Comparison of ENCODE assay signal across 22 cellular contexts in the genomic region with DNA sequence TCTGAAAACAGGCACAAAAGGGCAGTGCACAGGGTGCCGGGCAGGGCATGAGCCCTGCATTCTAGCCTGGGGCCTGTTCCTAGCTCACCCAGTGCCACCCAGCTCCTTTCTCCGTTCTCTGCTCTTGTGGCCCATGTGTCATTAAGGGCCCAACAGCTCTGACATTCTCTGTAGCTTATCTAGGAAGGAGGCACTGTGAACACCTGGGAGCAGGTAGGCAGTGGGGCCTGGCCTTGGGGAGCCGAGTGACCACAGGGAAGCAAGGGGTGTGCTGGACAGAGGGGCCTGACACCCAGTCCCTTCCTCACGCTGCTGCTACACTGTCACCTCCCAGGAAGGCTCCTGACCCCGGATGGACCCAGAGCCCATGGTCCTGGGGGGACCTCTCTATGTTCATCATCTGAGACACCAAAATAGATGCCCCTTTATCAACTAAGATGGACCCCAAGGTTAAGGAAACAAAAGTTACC. TPM values are rescaled to one million over a fixed set of nuclear protein-coding genes. Genes with fewer than 3 reads are reported as not detected.
DNase-seq lines count a peak whose midpoint lies in the region; TF ChIP-seq lines count a peak whose summit lies in the region.
"Had no signal": no experiment of that assay in that cellular context is flagged by ENCODE, and none has a peak within 500 bp of the region (broad histone marks: within the 10 kb centered on the region; RNA-seq: fewer than 3 reads in every experiment).

No MANE protein-coding gene starts in this region.

- no peak for TF ChIP-seq CTCF in epithelial cell of proximal tubule (conservative IDR thresholded peaks at IDR 0.05; ENCODE audit: low read depth, low read length)

- no peak overlapping the region for H3K4me2 ChIP-seq in trophoblast cell (ENCODE audit: low read length)

- H3K9me3 ChIP-seq in SJCRH30 (replicated peaks) = 0 out of 2 replicates have a peak, but pooled peaks cover 5% of the 10 kb centered on the region
- no peaks in the 10 kb centered on the region for H3K9me3 ChIP-seq in trophoblast cell (ENCODE audit: insufficient read depth, low read depth, low read length)
- H3K9me3 ChIP-seq in CD8-positive, alpha-beta memory T cell (ENCODE audit: low read length) = no peaks in the 10 kb centered on the region
- H3K9me3 ChIP-seq: tibial artery had no signal

- H4K8ac ChIP-seq in trophoblast cell (ENCODE audit: low read depth, low read length) = no peak overlapping the region

- no peaks in the 10 kb centered on the region for H3K27me3 ChIP-seq in SJCRH30
- no peaks in the 10 kb centered on the region for H3K27me3 ChIP-seq in trophoblast cell (ENCODE audit: insufficient read depth, low read length)
- no peaks in the 10 kb centered on the region for H3K27me3 ChIP-seq in CD8-positive, alpha-beta memory T cell (ENCODE audit: insufficient read depth, low read length, poor library complexity, severe bottlenecking)

- no peak overlapping the region for H3K23ac ChIP-seq in trophoblast cell (ENCODE audit: low read length)

- no peaks in the 10 kb centered on the region for H3K79me2 ChIP-seq in trophoblast cell (ENCODE audit: control insufficient read depth, insufficient read depth, low read length, poor library complexity)

- H3K4me3 ChIP-seq in SJCRH30 (no peak overlapping the region), epithelial cell of proximal tubule (ENCODE audit: low read depth, low read length) (peak overlapping the region; percentile 10), trophoblast cell (ENCODE audit: low read depth, low read length) (no peak overlapping the region)
- no peak overlapping the region for H3K4me3 ChIP-seq in CD8-positive, alpha-beta memory T cell (ENCODE audit: low read length)
- H3K4me3 ChIP-seq: tibial artery had no signal

- no peak overlapping the region for H2AFZ ChIP-seq in trophoblast cell (ENCODE audit: insufficient read depth, low read length, poor library complexity)

- peak overlapping the region; percentile 6 for H2AK5ac ChIP-seq in trophoblast cell (ENCODE audit: low read length)

- H3K79me1 ChIP-seq in trophoblast cell (ENCODE audit: low read length) = peaks cover 6% of the 10 kb centered on the region

- H2BK120ac ChIP-seq in trophoblast cell (ENCODE audit: insufficient read depth, low read length, poor library complexity) = peak overlapping the region; percentile 28

- in situ Hi-C loops in Caki2 (cut with HindIII; ENCODE audit: low pct_unique_long_range_greater_than_20kb, low sequenced_read_pairs) = no loop called here

- H3K27me3 Mint-ChIP-seq in CD8-positive, alpha-beta memory T cell = peaks cover 1 to 15% of the 10 kb centered on the region in 2 donors
- H3K27me3 Mint-ChIP-seq: stimulated activated memory B cell treated with anti-CD40 and anti-IgM and Interleukin-4, amounts not matched to agents 10 μg/mL and 1 μg/mL and 100 μg/mL, for 72 hours had no signal

- POLR2A ChIA-PET in HEK293T (lab: Yijun Ruan, JAX) = no interaction called here
- POLR2A ChIA-PET in CD8-positive, alpha-beta memory T cell (lab: Charles Lee) = no interaction called here

- peaks cover 0 to 4% (median 3%) of the 10 kb centered on the region in 3 donors for H3K36me3 Mint-ChIP-seq in CD8-positive, alpha-beta memory T cell
- H3K36me3 Mint-ChIP-seq: immature natural killer cell; natural killer cell treated with Interleukin-12 subunit alpha and Interleukin-12 subunit beta and Interleukin-15 and Interleukin-18, amount 100 ng/mL, for 72 hours had no signal

- peaks cover 0 to 16% (median 0%) of the 10 kb centered on the region in 3 donors for H3K4me1 Mint-ChIP-seq in CD8-positive, alpha-beta memory T cell

- H3K27ac Mint-ChIP-seq in CD8-positive, alpha-beta memory T cell = no peak overlapping the region
- H3K27ac Mint-ChIP-seq: activated naive CD4-positive, alpha-beta T cell treated with anti-CD3 and anti-CD28 coated beads, Interleukin-2, amount 50 U/mL, for 72 hours; activated T-cell treated with anti-CD3 and anti-CD28 coated beads, Interleukin-2, amount 50 U/mL, for 24 hours; immature natural killer cell; natural killer cell treated with Interleukin-12 subunit alpha and Interleukin-12 subunit beta and Interleukin-15 and Interleukin-18, amount 100 ng/mL, for 72 hours; stimulated activated memory B cell treated with anti-CD40 and anti-IgM and Interleukin-4, amounts not matched to agents 10 μg/mL and 1 μg/mL and 100 μg/mL, for 72 hours; T-helper 17 cell had no signal

- peak overlapping the region; percentile 64 for H2BK12ac ChIP-seq in trophoblast cell (ENCODE audit: low read length)

- H3K4me1 ChIP-seq in SJCRH30 = peaks cover 20% of the 10 kb centered on the region
- peaks cover 6 to 17% of the 10 kb centered on the region in 2 experiments for H3K4me1 ChIP-seq in trophoblast cell (ENCODE audit: control insufficient read depth in 1 of 2, insufficient read depth in 2 of 2, low read length in 2 of 2)
- H3K4me1 ChIP-seq in CD8-positive, alpha-beta memory T cell (ENCODE audit: insufficient read depth, low read length) = peaks cover 19% of the 10 kb centered on the region

- H2BK5ac ChIP-seq in trophoblast cell (ENCODE audit: low read depth, low read length, poor library complexity) = peak overlapping the region; percentile 19

- H3K4me3 Mint-ChIP-seq in CD8-positive, alpha-beta memory T cell = no peak overlapping the region
- H3K4me3 Mint-ChIP-seq: activated T-cell treated with anti-CD3 and anti-CD28 coated beads, Interleukin-2, amount 50 U/mL, for 24 hours; H9; immature natural killer cell; natural killer cell treated with Interleukin-12 subunit alpha and Interleukin-12 subunit beta and Interleukin-15 and Interleukin-18, amount 100 ng/mL, for 72 hours; stimulated activated memory B cell treated with anti-CD40 and anti-IgM and Interleukin-4, amounts not matched to agents 10 μg/mL and 1 μg/mL and 100 μg/mL, for 72 hours; T-helper 17 cell had no signal

- DNase-seq in Caki2 (ENCODE audit: low read depth) = peak; percentile 58
- DNase-seq in SJCRH30 = no peak
- no peak for DNase-seq in epithelial cell of proximal tubule (ENCODE audit: low read depth)
- DNase-seq in trophoblast cell = peak in 1 of 2 donors; percentile 26
- DNase-seq in dermis blood vessel endothelial cell = no peak
- DNase-seq in HUDEP-2 (lab: John Stamatoyannopoulos, UW; ENCODE audit: unreplicated experiment in 76 of 76) = no peak
- no peak for DNase-seq in HEK293T (ENCODE audit: extremely low spot score)
- no peak for DNase-seq in CD8-positive, alpha-beta memory T cell
- DNase-seq: activated CD4-positive, alpha-beta T cell treated with anti-CD3 and anti-CD28 coated beads, Interleukin-2, amount 50 U/mL, for 48 hours; activated T-cell treated with anti-CD3 and anti-CD28 coated beads, Interleukin-2, amount 50 U/mL, for 24 hours; H9; immature natural killer cell; NCI-H1092 treated with DMSO at 0.1 percent for 48 hours; NCI-H2081; NCI-H510A; T-helper 17 cell; tibial artery had no signal

- peak overlapping the region; percentile 47 for H3K4ac ChIP-seq in trophoblast cell (ENCODE audit: low read depth, low read length)

- H4K91ac ChIP-seq in trophoblast cell (ENCODE audit: low read depth, low read length) = peak overlapping the region; percentile 72

- peak overlapping the region; percentile 52 for H3K14ac ChIP-seq in trophoblast cell (ENCODE audit: low read length)

- H4K12ac ChIP-seq in trophoblast cell (ENCODE audit: low read depth, low read length) = no peak overlapping the region

- peaks cover 0 to 10% (median 7%) of the 10 kb centered on the region in 5 donors for H3K9me3 Mint-ChIP-seq in CD8-positive, alpha-beta memory T cell
- H3K9me3 Mint-ChIP-seq: natural killer cell treated with Interleukin-12 subunit alpha and Interleukin-12 subunit beta and Interleukin-15 and Interleukin-18, amount 100 ng/mL, for 72 hours had no signal

- H3K9ac ChIP-seq in trophoblast cell (ENCODE audit: low read length) = no peak overlapping the region

- H3K36me3 ChIP-seq in SJCRH30 = no peaks in the 10 kb centered on the region
- no peaks in the 10 kb centered on the region for H3K36me3 ChIP-seq in trophoblast cell (ENCODE audit: control insufficient read depth in 1 of 2, insufficient read depth in 2 of 2, low read length in 2 of 2)
- no peaks in the 10 kb centered on the region for H3K36me3 ChIP-seq in CD8-positive, alpha-beta memory T cell (ENCODE audit: insufficient read depth, low read length)
- H3K36me3 ChIP-seq: tibial artery had no signal

- CTCF ChIA-PET in HEK293T (lab: Yijun Ruan, JAX) = no interaction called here
- CTCF ChIA-PET in CD8-positive, alpha-beta memory T cell (lab: Charles Lee) = no interaction called here

- peak overlapping the region; percentile 25 for H3K18ac ChIP-seq in trophoblast cell (ENCODE audit: low read length)

- WGBS in trophoblast cell (ENCODE audit: extremely low coverage, insufficient coverage, insufficient read length) = no CpG with 5 or more reads among the region's 5 CpGs

- peak overlapping the region; percentile 19 for H3K27ac ChIP-seq in SJCRH30
- peak overlapping the region; percentile 52 for H3K27ac ChIP-seq in trophoblast cell (ENCODE audit: low read depth, low read length)
- no peak overlapping the region for H3K27ac ChIP-seq in CD8-positive, alpha-beta memory T cell (ENCODE audit: low read depth, low read length)
- H3K27ac ChIP-seq: tibial artery, VCaP had no signal

TF ChIP-seq in HEK293T, 16 proteins besides CTCF, POLR2A, EP300 and RAD21 (continues in another document):
- TF ChIP-seq TARDBP (IDR thresholded peaks at IDR 0.05) = no peak
- TF ChIP-seq FOXK2 (IDR thresholded peaks at IDR 0.05) = no peak
- no peak for TF ChIP-seq SP1 (IDR thresholded peaks at IDR 0.05)
- no peak for TF ChIP-seq LEF1 (IDR thresholded peaks at IDR 0.05; ENCODE audit: borderline replicate concordance)
- TF ChIP-seq HDGF (IDR thresholded peaks at IDR 0.05; ENCODE audit: borderline replicate concordance) = no peak
- TF ChIP-seq FOXA1 (IDR thresholded peaks at IDR 0.05) = no peak

RNA-seq across cellular contexts. Expression of gene PADI1, which starts 14.4 kb away (rescaled TPM):
- total RNA-seq in Caki2 (2014; rRNA removed; shearing (Covaris generic); ENCODE audit: low replicate concordance) = 4.4 and 7.2 TPM in 2 replicates
- 0.06 and 0.20 TPM in 2 replicates for total RNA-seq in SJCRH30 (2014; rRNA removed; shearing (Covaris generic))
- total RNA-seq in epithelial cell of proximal tubule (1.1 and 3.4 TPM in 2 replicates), dermis blood vessel endothelial cell (0.05 and 0.85 TPM in 2 replicates)
- polyA plus RNA-seq in trophoblast cell (2013) = 0.44 and 0.59 TPM in 2 replicates
- not detected for total RNA-seq in CD8-positive, alpha-beta memory T cell
- not detected for polyA plus RNA-seq in CD8-positive, alpha-beta memory T cell
- total RNA-seq: activated naive CD4-positive, alpha-beta T cell treated with anti-CD3 and anti-CD28 coated beads, Interleukin-2, amount 50 U/mL, for 72 hours; natural killer cell treated with Interleukin-12 subunit alpha and Interleukin-12 subunit beta and Interleukin-15 and Interleukin-18, amount 100 ng/mL, for 72 hours; Right ventricle myocardium inferior; T-helper 17 cell had no signal
- polyA plus RNA-seq: immature natural killer cell had no signal

RNA-seq across cellular contexts. Expression of gene PADI3, which starts 58.3 kb away (rescaled TPM):
- total RNA-seq in Caki2 (2014; rRNA removed; shearing (Covaris generic); ENCODE audit: low replicate concordance) = 82.9 and 83.2 TPM in 2 replicates
- 6.1 and 6.8 TPM in 2 replicates for total RNA-seq in SJCRH30 (2014; rRNA removed; shearing (Covaris generic))
- 0.07 TPM in 1 of 2 replicates, not detected in the other for total RNA-seq in epithelial cell of proximal tubule
- polyA plus RNA-seq in trophoblast cell (2013) = not detected in 2 replicates
- total RNA-seq in dermis blood vessel endothelial cell = not detected in 2 replicates
- not detected for total RNA-seq in CD8-positive, alpha-beta memory T cell
- polyA plus RNA-seq in CD8-positive, alpha-beta memory T cell = not detected
- total RNA-seq: activated naive CD4-positive, alpha-beta T cell treated with anti-CD3 and anti-CD28 coated beads, Interleukin-2, amount 50 U/mL, for 72 hours; natural killer cell treated with Interleukin-12 subunit alpha and Interleukin-12 subunit beta and Interleukin-15 and Interleukin-18, amount 100 ng/mL, for 72 hours; Right ventricle myocardium inferior; T-helper 17 cell had no signal
- polyA plus RNA-seq: immature natural killer cell had no signal

Comparison
In these comparisons a context has a peak if more than half of its experiments do, and no peak if none do; other contexts are left out.
1. RNA of gene PADI3, which starts 58.3 kb away (total RNA-seq): 82.9 to 83.2 TPM in Caki2; 6.1 to 6.8 TPM in SJCRH30, 0.07 TPM in epithelial cell of proximal tubule, not detected in dermis blood vessel endothelial cell and not detected in CD8-positive, alpha-beta memory T cell; every median in the first group is over 10 times any median in the second.